21 cellular contexts compared by ENCODE assay signal in the genomic region with DNA sequence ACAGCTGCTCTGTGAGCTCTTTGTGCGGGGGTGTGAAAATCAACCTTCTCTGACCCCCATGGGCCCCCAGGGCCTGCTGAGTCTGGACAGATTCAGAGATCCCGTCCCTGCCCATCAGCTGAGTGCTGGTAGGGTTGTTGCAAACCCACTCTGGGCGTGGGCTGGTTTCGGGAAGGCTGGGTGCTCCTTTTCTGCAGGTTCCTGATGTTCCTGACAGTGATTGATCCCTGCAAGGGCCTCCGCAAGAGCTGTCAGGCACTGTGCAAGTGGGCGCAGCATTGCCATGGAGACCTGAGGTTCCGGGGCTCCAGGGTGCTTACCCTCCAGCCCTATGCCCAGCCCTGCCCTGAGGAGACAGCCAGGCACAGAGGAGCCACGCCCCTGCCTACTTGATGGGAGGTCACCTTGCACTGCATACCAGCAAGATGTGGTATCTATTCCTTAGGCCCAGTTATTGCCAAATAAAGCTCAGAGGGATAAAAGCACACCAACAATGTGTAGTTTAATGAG. TPM values are rescaled to one million over a fixed set of nuclear protein-coding genes. Genes with fewer than 3 reads are reported as not detected.
DNase-seq lines count a peak whose midpoint lies in the region; ATAC-seq and TF ChIP-seq lines count a peak whose summit lies in the region.
"Had no signal": no experiment of that assay in that cellular context is flagged by ENCODE, and none has a peak within 500 bp of the region (broad histone marks: within the 10 kb centered on the region; RNA-seq: fewer than 3 reads in every experiment).

No MANE protein-coding gene starts in this region.

- H3K9me3 ChIP-seq in WERI-Rb-1 (ENCODE audit: severe bottlenecking) (no peaks in the 10 kb centered on the region), neuronal stem cell (replicated peaks in 1 of 2; ENCODE audit: control insufficient read depth in 2 of 2, insufficient read depth in 1 of 2, low read depth in 1 of 2, low read length in 2 of 2) (no peaks in the 10 kb centered on the region), tibial nerve (no peaks in the 10 kb centered on the region)
- H3K9me3 ChIP-seq: colonic mucosa, SJCRH30 had no signal

- H3K27me3 ChIP-seq in WERI-Rb-1 (ENCODE audit: insufficient read depth, low read depth, severe bottlenecking) (no peaks in the 10 kb centered on the region), dorsolateral prefrontal cortex (no peaks in the 10 kb centered on the region), neuronal stem cell (ENCODE audit: control insufficient read depth in 3 of 3, insufficient read depth in 3 of 3, low read depth in 1 of 3, low read length in 3 of 3) (peaks cover 0 to 10% (median 0%) of the 10 kb centered on the region in 3 experiments), tibial nerve (no peaks in the 10 kb centered on the region)
- H3K27me3 ChIP-seq: colonic mucosa, SJCRH30 had no signal

- H3K4ac ChIP-seq in neuronal stem cell (ENCODE audit: low read length), result no peak overlapping the region

- intact Hi-C loops in dorsolateral prefrontal cortex (cut with DNase I), result no loop called here

- no peak overlapping the region for H3K14ac ChIP-seq in neuronal stem cell (ENCODE audit: low read length)

- H3K4me3 ChIP-seq in WERI-Rb-1 (ENCODE audit: low read depth, low read length) (no peak overlapping the region), dorsolateral prefrontal cortex (no peak overlapping the region), neuronal stem cell (ENCODE audit: low read length in 2 of 2) (no peak overlapping the region), tibial nerve (no peak overlapping the region)
- H3K4me3 ChIP-seq: colonic mucosa, GM23248, SJCRH30 had no signal

- DNase-seq in WERI-Rb-1 (peak; percentile 3), dorsolateral prefrontal cortex (peak in 4 of 10 donors; percentile 10 to 45 (median 38)), neuronal stem cell (ENCODE audit: low spot score) (no peak), tibial nerve (ENCODE audit: low spot score in 2 of 2) (no peak), NCI-H1417 treated with DMSO at 0.1 percent for 48 hours (lab: John Stamatoyannopoulos, UW) (no peak), midbrain (lab: John Stamatoyannopoulos, UW) (no peak)
- DNase-seq: activated CD4-positive, CD25-positive, alpha-beta regulatory T cell treated with anti-CD3 and anti-CD28 coated beads, Interleukin-2, amount 50 U/mL, for 72 hours; activated CD8-positive, alpha-beta T cell treated with anti-CD3 and anti-CD28 coated beads, Interleukin-2, amount 10 ng/mL, durations not matched to agents 7 days and 5 days; activated naive CD4-positive, alpha-beta T cell; colonic mucosa; DMS79 treated with DMSO at 0.1 percent for 48 hours; GM23248; KG1; NCI-H146; PC-3; SJCRH30; stimulated activated CD8-positive, alpha-beta memory T cell treated with anti-CD3 and anti-CD28 coated beads, Interleukin-4, amount 100 ng/mL, for 48 hours; T-cell had no signal

- no peak overlapping the region for H2BK12ac ChIP-seq in neuronal stem cell (ENCODE audit: low read length)

- no peak overlapping the region for H4K91ac ChIP-seq in neuronal stem cell (ENCODE audit: low read depth, low read length, poor library complexity)

- TF ChIP-seq POLR2A in tibial nerve (IDR thresholded peaks at IDR 0.05), result no peak

- no peak for TF ChIP-seq CTCF in WERI-Rb-1 (IDR thresholded peaks at IDR 0.05; ENCODE audit: low read depth, low read length)
- TF ChIP-seq CTCF in dorsolateral prefrontal cortex (IDR thresholded peaks at IDR 0.05 in 54 of 56, conservative IDR thresholded peaks at IDR 0.05 in 2 of 56; ENCODE audit: low read depth in 1 of 56, partially characterized antibody in 56 of 56), result no peak
- no peak for TF ChIP-seq CTCF in tibial nerve (IDR thresholded peaks at IDR 0.05)

- peak overlapping the region; percentile 80 for H2AK5ac ChIP-seq in neuronal stem cell (ENCODE audit: low read depth, low read length)

- no peaks in the 10 kb centered on the region for H3K79me1 ChIP-seq in neuronal stem cell (ENCODE audit: low read depth, low read length)

- H2BK5ac ChIP-seq in neuronal stem cell (ENCODE audit: low read length), result no peak overlapping the region

- H3K23ac ChIP-seq in neuronal stem cell (ENCODE audit: low read depth, low read length, poor library complexity), result peak overlapping the region; percentile 29

- ATAC-seq in GM18502 (IDR thresholded peaks at IDR 0.05; ENCODE audit: poor library complexity, unreplicated experiment), result no peak
- ATAC-seq: activated CD8-positive, alpha-beta T cell treated with anti-CD3 and anti-CD28 coated beads, Interleukin-2, amount 10 ng/mL, durations not matched to agents 7 days and 5 days; naive thymus-derived CD8-positive, alpha-beta T cell; PC-3; T-cell had no signal

- H3K4me2 ChIP-seq in neuronal stem cell (ENCODE audit: insufficient read depth, low read length, poor library complexity, severe bottlenecking), result no peak overlapping the region

- TF ChIP-seq EP300 in tibial nerve (IDR thresholded peaks at IDR 0.05), result no peak

- H3K4me1 ChIP-seq in neuronal stem cell (ENCODE audit: control insufficient read depth in 2 of 2, insufficient read depth in 1 of 2, low read depth in 1 of 2, low read length in 2 of 2) (peaks cover 6 to 12% of the 10 kb centered on the region in 2 donors), tibial nerve (peaks cover 0 to 47% (median 18%) of the 10 kb centered on the region in 4 donors)
- H3K4me1 ChIP-seq: colonic mucosa, SJCRH30 had no signal

- H3K27ac ChIP-seq in WERI-Rb-1, result no peak overlapping the region
- H3K27ac ChIP-seq in dorsolateral prefrontal cortex, result peak overlapping the region in 38 of 59 donors; percentile 10 to 86 (median 70)
- no peak overlapping the region for H3K27ac ChIP-seq in neuronal stem cell (replicated peaks; ENCODE audit: low read length)
- peak overlapping the region in 3 of 4 donors; percentile 69 to 81 (median 81) for H3K27ac ChIP-seq in tibial nerve
- H3K27ac ChIP-seq: C4-2B, colonic mucosa, GM23248, SJCRH30 had no signal

- no peak overlapping the region for H2BK15ac ChIP-seq in neuronal stem cell (ENCODE audit: low read length)

- H3K18ac ChIP-seq in neuronal stem cell (ENCODE audit: low read length), result peak overlapping the region; percentile 52

- no peak overlapping the region for H4K8ac ChIP-seq in neuronal stem cell (ENCODE audit: low read depth, low read length)

- no peaks in the 10 kb centered on the region for H3K36me3 ChIP-seq in WERI-Rb-1
- H3K36me3 ChIP-seq in neuronal stem cell (replicated peaks in 1 of 2; ENCODE audit: control insufficient read depth in 2 of 2, insufficient read depth in 2 of 2, low read length in 2 of 2), result no peaks in the 10 kb centered on the region
- no peaks in the 10 kb centered on the region for H3K36me3 ChIP-seq in tibial nerve
- H3K36me3 ChIP-seq: colonic mucosa, SJCRH30 had no signal

- H2AFZ ChIP-seq in neuronal stem cell (ENCODE audit: low read length), result peak overlapping the region; percentile 87
- H2AFZ ChIP-seq: GM23248 had no signal

- H3K9ac ChIP-seq in neuronal stem cell (ENCODE audit: low read depth, low read length, poor library complexity), result no peak overlapping the region
- H3K9ac ChIP-seq: GM23248 had no signal

- no CpG with 5 or more reads among the region's 8 CpGs for WGBS in neuronal stem cell (ENCODE audit: extremely low coverage in 2 of 2, insufficient read length in 2 of 2, insufficient replicate concordance in 1 of 2), 2 donors
- WGBS in tibial nerve, 2 donors, result 70 to 77% methylated on average over 8 of the region's 8 CpGs

- H2BK120ac ChIP-seq in neuronal stem cell (ENCODE audit: low read depth, low read length), result no peak overlapping the region

RNA-seq across cellular contexts. Expression of a gene that starts 44.3 kb away (rescaled TPM):
- total RNA-seq in dorsolateral prefrontal cortex (10 to 100 TPM; 29.1 to 74.1 (median 54.8) TPM), tibial nerve (100 to 1,000 TPM in 1 of 4 donors, 10 to 100 TPM in 3; 73.8 to 101 (median 86.2) TPM)
- polyA plus RNA-seq in neuronal stem cell (2013, experiment 1 of 2), result 13.4 TPM
- 13.7 TPM for polyA plus RNA-seq in neuronal stem cell (2013, experiment 2 of 2)

Comparison
In these comparisons a context has a peak if more than half of its experiments do, and no peak if none do; other contexts are left out.
1. H3K27ac ChIP-seq: peak in dorsolateral prefrontal cortex (38 of 59) and tibial nerve (3 of 4); none in WERI-Rb-1 (single experiment) and neuronal stem cell (single experiment).